9 cellular contexts compared by ENCODE assay signal in genomic region chr11:65500262-65501004, GRCh38. TPM values are rescaled to one million over a fixed set of nuclear protein-coding genes. Genes with fewer than 3 reads are reported as not detected.
DNase-seq lines count a peak whose midpoint lies in the region; ATAC-seq, FAIRE-seq and TF ChIP-seq lines count a peak whose summit lies in the region.
"Had no signal": no experiment of that assay in that cellular context is flagged by ENCODE, and none has a peak within 500 bp of the region (broad histone marks: within the 10 kb centered on the region; RNA-seq: fewer than 3 reads in every experiment).

No MANE protein-coding gene starts in this region.

- peaks cover 63% of the 10 kb centered on the region for H4K20me1 ChIP-seq in K562 (replicated peaks; ENCODE audit: control insufficient read depth, insufficient read depth, low read length)

- under 1% methylated on average over 20 of the region's 20 CpGs for WGBS in K562 (ENCODE audit: insufficient coverage, low coverage, missing lambda C conversion rate)

- TF ChIP-seq CTCF in K562 (IDR thresholded peaks at IDR 0.05 in 2 of 3, conservative IDR thresholded peaks at IDR 0.05 in 1 of 3; ENCODE audit: insufficient read depth in 2 of 3, low read depth in 1 of 3, low read length in 3 of 3), result no peak
- TF ChIP-seq CTCF in thoracic aorta (IDR thresholded peaks at IDR 0.05), result no peak

- H3K4me3 ChIP-seq in K562 (peak overlapping the region; percentile 84), thoracic aorta (peak overlapping the region; percentile 89)

- in situ Hi-C loops in K562 (cut with MboI), result no loop called here

- peak in 1 of 2 experiments; percentile 7; a peak in 1 of 4 replicates for TF ChIP-seq RAD21 in K562 (CRISPR knock-in tag; conservative IDR thresholded peaks at IDR 0.05 in 1 of 2, IDR thresholded peaks at IDR 0.05 in 1 of 2)

- H3K36me3 ChIP-seq in K562 (ENCODE audit: control insufficient read depth, insufficient read depth, low read length), result peaks cover 64% of the 10 kb centered on the region
- peaks cover 44% of the 10 kb centered on the region for H3K36me3 ChIP-seq in thoracic aorta

- TF ChIP-seq POLR2A in K562 (conservative IDR thresholded peaks at IDR 0.05), result peak; percentile 99

- BruUV-seq in K562 (replicated peaks; lab: Mats Ljungman, UMichigan), result no TSS peak

- H3K27ac ChIP-seq in K562 (ENCODE audit: extremely low read depth, low read depth, low read length) (peak overlapping the region; percentile 99), thoracic aorta (peak overlapping the region; percentile 99)

- H3K79me2 ChIP-seq in K562 (ENCODE audit: control insufficient read depth, insufficient read depth, low read length), result peaks cover 97% of the 10 kb centered on the region

- POLR2A ChIA-PET in K562 (lab: Yijun Ruan, JAX), result interaction anchor here (0.6 to 27.6 kb wide), 91 partner anchors 8 to 1898 kb away, joined by 3 to 2118 read pairs (median 7); partner anchors contain the start of genes CAPN1, CCDC85B, CDC42EP2 and DPF2

- peak overlapping the region; percentile 94 for H3K4me2 ChIP-seq in K562 (ENCODE audit: insufficient read depth, low read length)

- ATAC-seq in K562 (no peak), left colon (no peak), thoracic aorta (ENCODE audit: insufficient number of reproducible peaks, low FRiP score, low read depth) (no peak), HG03039 (IDR thresholded peaks at IDR 0.05; ENCODE audit: unreplicated experiment) (no peak)

- H3K4me1 ChIP-seq in K562 (replicated peaks in 1 of 2; ENCODE audit: control insufficient read depth in 2 of 2, insufficient read depth in 2 of 2, low read length in 2 of 2) (peaks cover 12 to 14% of the 10 kb centered on the region in 2 experiments; a peak in 3 of 5 replicates), thoracic aorta (ENCODE audit: control insufficient read depth in 1 of 2, low read depth in 2 of 2) (peaks cover 16 to 30% of the 10 kb centered on the region in 2 donors)

- H3K9me3 ChIP-seq in K562 (replicated peaks; ENCODE audit: control insufficient read depth, insufficient read depth, low read depth, low read length) (no peaks in the 10 kb centered on the region), thoracic aorta (no peaks in the 10 kb centered on the region)

- no peak overlapping the region for H2AFZ ChIP-seq in K562 (ENCODE audit: low read depth, low read length)

- CTCF ChIA-PET in K562 (lab: Yijun Ruan, JAX; ENCODE audit: low intra/inter-chr PET ratio), result no interaction called here

- intact Hi-C loops in K562 (cut with micrococcal nuclease) (no loop called here), left colon (cut with DNase I, micrococcal nuclease) (loop anchor here in 1 of 2 donors (5.0 kb wide), 1 partner anchor 78 kb away; the partner anchor contains the start of gene NEAT1)

- H3K27me3 ChIP-seq in K562 (ENCODE audit: control insufficient read depth in 2 of 2, insufficient read depth in 2 of 2, low read length in 2 of 2) (no peaks in the 10 kb centered on the region), thoracic aorta (replicated peaks; ENCODE audit: insufficient read depth) (no peaks in the 10 kb centered on the region)

- peak in 2 of 3 experiments; percentile 46 to 84 for DNase-seq in NCI-H1417 (lab: John Stamatoyannopoulos, UW)
- no peak for DNase-seq in NCI-H1417 treated with DMSO at 0.1 percent for 48 hours (lab: John Stamatoyannopoulos, UW)
- peak; percentile 29 for DNase-seq in NCI-H748 treated with DMSO at 0.1 percent for 48 hours (lab: John Stamatoyannopoulos, UW)
- DNase-seq in K562 (ENCODE audit: extremely low read depth in 1 of 4, low spot score in 3 of 4), result peak in 2 of 4 experiments; percentile 9 to 71
- peak; percentile 29 to 34 for DNase-seq in left colon
- DNase-seq in thoracic aorta (ENCODE audit: low spot score), result no peak
- DNase-seq in DMS 273 treated with DMSO at 0.1 percent for 48 hours (lab: John Stamatoyannopoulos, UW), result no peak

- no peak for FAIRE-seq in K562 (lab: Jason Lieb, UNC)
- FAIRE-seq: G401.6 had no signal

- peak overlapping the region; percentile 100 for H3K9ac ChIP-seq in K562 (ENCODE audit: insufficient read depth in 1 of 2, low read depth in 2 of 2, low read length in 2 of 2)

- TF ChIP-seq EP300 in K562 (IDR thresholded peaks at IDR 0.05; ENCODE audit: low read length), result no peak

- H3K9me1 ChIP-seq in K562 (ENCODE audit: control insufficient read depth, insufficient read depth, low read length), result peaks cover 4% of the 10 kb centered on the region

TF ChIP-seq in K562, 482 proteins besides CTCF, POLR2A, EP300 and RAD21 (continues in another document):
- no peak; the same call in 1 of the 2 replicates for TF ChIP-seq ZNF696 (CRISPR knock-in tag; conservative IDR thresholded peaks at IDR 0.05)

RNA-seq across cellular contexts. Expression of gene MALAT1, which starts 1.6 kb away (rescaled TPM):
- total RNA-seq in K562 (2011; cell fraction: chromatin; rRNA removed; ENCODE audit: low replicate concordance), result 25,088 and 54,166 TPM in 2 replicates
- total RNA-seq in K562 (2011; cell fraction: nucleolus; rRNA removed), result 9,055 and 12,105 TPM in 2 replicates
- 29,585 and 58,308 TPM in 2 replicates for total RNA-seq in K562 (2011; cell fraction: nucleoplasm; rRNA removed)
- total RNA-seq in K562 (2014; rRNA removed) (1,943 and 2,212 TPM in 2 replicates), K562 (2014; rRNA removed; fragmentation: Illumina TruSeq; extraction: Trizol) (2,548 and 2,859 TPM in 2 replicates), K562 (2015; rRNA removed; fragmentation: Illumina TruSeq; extraction: Trizol) (2,437 and 2,551 TPM in 2 replicates), K562 (2021) (4,052 and 5,928 TPM in 2 replicates), left colon (1,000 to 10,000 TPM; 7,483 to 9,013 TPM), thoracic aorta (over 10,000 TPM; 20,776 to 38,952 TPM)
- polyA plus RNA-seq in K562 (2011; rRNA removed) (980 and 1,205 TPM in 2 replicates), K562 (2014; fragmentation: Illumina TruSeq; extraction: Trizol) (363 and 398 TPM in 2 replicates), K562 (2014; fragmentation: Nextera tagmentation; extraction: Ambion mirVana) (1,000 to 10,000 TPM; 1,606 to 8,715 TPM), K562 (2014; rRNA removed) (1,666 and 2,351 TPM in 2 replicates)
- polyA plus RNA-seq in K562 (2011; cell fraction: cytosol; rRNA removed), result 93.6 and 371 TPM in 2 replicates
- polyA plus RNA-seq in K562 (2011; cell fraction: nucleus; rRNA removed), result 5,475 and 8,513 TPM in 2 replicates
- polyA plus RNA-seq in K562 (2012), result 1,113 and 1,346 TPM in 2 replicates
- 5,106 and 10,064 TPM in 2 replicates for polyA minus RNA-seq in K562 (2011; rRNA and poly(A)+ RNA removed)
- 2,869 and 5,041 TPM in 2 replicates for polyA minus RNA-seq in K562 (2011; cell fraction: cytosol; rRNA and poly(A)+ RNA removed)
- 20,177 and 33,147 TPM in 2 replicates for polyA minus RNA-seq in K562 (2011; cell fraction: nucleus; rRNA and poly(A)+ RNA removed)

RNA-seq across cellular contexts. Expression of gene SCYL1, which starts 24.4 kb away (rescaled TPM):
- 59.7 and 207 TPM in 2 replicates for total RNA-seq in K562 (2011; cell fraction: chromatin; rRNA removed; ENCODE audit: low replicate concordance)
- 125 and 130 TPM in 2 replicates for total RNA-seq in K562 (2011; cell fraction: nucleolus; rRNA removed)
- total RNA-seq in K562 (2011; cell fraction: nucleoplasm; rRNA removed), result 91.0 and 98.2 TPM in 2 replicates
- total RNA-seq in K562 (2014; rRNA removed) (145 and 156 TPM in 2 replicates), K562 (2014; rRNA removed; fragmentation: Illumina TruSeq; extraction: Trizol) (14.2 and 20.2 TPM in 2 replicates), K562 (2015; rRNA removed; fragmentation: Illumina TruSeq; extraction: Trizol) (57.6 and 59.0 TPM in 2 replicates), K562 (2021) (113 and 115 TPM in 2 replicates), left colon (10 to 100 TPM; 58.4 to 70.8 TPM), thoracic aorta (100 to 1,000 TPM in 1 of 2 donors, 10 to 100 TPM in 1; 96.8 to 106 TPM)
- polyA plus RNA-seq in K562 (2011; rRNA removed) (55.0 and 79.2 TPM in 2 replicates), K562 (2014; fragmentation: Illumina TruSeq; extraction: Trizol) (76.1 and 81.3 TPM in 2 replicates), K562 (2014; fragmentation: Nextera tagmentation; extraction: Ambion mirVana) (1 to 10 TPM; 1.9 to 4.7 TPM), K562 (2014; rRNA removed) (96.0 and 104 TPM in 2 replicates)
- polyA plus RNA-seq in K562 (2011; cell fraction: cytosol; rRNA removed), result 121 and 188 TPM in 2 replicates
- 124 and 172 TPM in 2 replicates for polyA plus RNA-seq in K562 (2011; cell fraction: nucleus; rRNA removed)
- 54.7 and 95.3 TPM in 2 replicates for polyA plus RNA-seq in K562 (2012)
- polyA minus RNA-seq in K562 (2011; rRNA and poly(A)+ RNA removed), result 27.0 and 42.0 TPM in 2 replicates
- polyA minus RNA-seq in K562 (2011; cell fraction: cytosol; rRNA and poly(A)+ RNA removed), result 62.5 and 74.3 TPM in 2 replicates
- polyA minus RNA-seq in K562 (2011; cell fraction: nucleus; rRNA and poly(A)+ RNA removed), result 31.2 and 38.2 TPM in 2 replicates

RNA-seq across cellular contexts. Expression of gene LTBP3, which starts 57.7 kb away (rescaled TPM):
- 78.9 and 182 TPM in 2 replicates for total RNA-seq in K562 (2011; cell fraction: chromatin; rRNA removed; ENCODE audit: low replicate concordance)
- total RNA-seq in K562 (2011; cell fraction: nucleolus; rRNA removed), result 71.7 and 81.2 TPM in 2 replicates
- total RNA-seq in K562 (2011; cell fraction: nucleoplasm; rRNA removed), result 77.2 and 120 TPM in 2 replicates
- total RNA-seq in K562 (2014; rRNA removed), result 15.0 and 19.3 TPM in 2 replicates
- 1.3 and 1.7 TPM in 2 replicates for total RNA-seq in K562 (2014; rRNA removed; fragmentation: Illumina TruSeq; extraction: Trizol)
- total RNA-seq in K562 (2015; rRNA removed; fragmentation: Illumina TruSeq; extraction: Trizol), result 3.8 and 4.4 TPM in 2 replicates
- 17.1 and 18.8 TPM in 2 replicates for total RNA-seq in K562 (2021)
- polyA plus RNA-seq in K562 (2011; rRNA removed), result 7.4 and 17.0 TPM in 2 replicates
- 13.4 and 20.3 TPM in 2 replicates for polyA plus RNA-seq in K562 (2011; cell fraction: cytosol; rRNA removed)
- polyA plus RNA-seq in K562 (2011; cell fraction: nucleus; rRNA removed), result 102 and 163 TPM in 2 replicates
- 19.2 and 25.7 TPM in 2 replicates for polyA plus RNA-seq in K562 (2012)
- polyA plus RNA-seq in K562 (2014; fragmentation: Illumina TruSeq; extraction: Trizol), result 4.8 and 6.9 TPM in 2 replicates
- polyA plus RNA-seq in K562 (2014; fragmentation: Nextera tagmentation; extraction: Ambion mirVana), result under 1 TPM; 0.06 to 0.14 TPM
- polyA plus RNA-seq in K562 (2014; rRNA removed), result 14.6 and 20.5 TPM in 2 replicates
- polyA minus RNA-seq in K562 (2011; rRNA and poly(A)+ RNA removed), result 6.4 and 7.8 TPM in 2 replicates
- polyA minus RNA-seq in K562 (2011; cell fraction: cytosol; rRNA and poly(A)+ RNA removed), result 7.6 and 12.6 TPM in 2 replicates
- polyA minus RNA-seq in K562 (2011; cell fraction: nucleus; rRNA and poly(A)+ RNA removed), result 18.2 and 23.1 TPM in 2 replicates
- total RNA-seq in left colon, result 10 to 100 TPM; 24.9 to 42.9 TPM
- total RNA-seq in thoracic aorta, result 100 to 1,000 TPM; 492 to 512 TPM

Comparison
In these comparisons a context has a peak if more than half of its experiments do, and no peak if none do; other contexts are left out.
1. DNase-seq: peak in NCI-H1417 (2 of 3), NCI-H748 treated with DMSO at 0.1 percent for 48 hours (single experiment) and left colon (2 of 2); none in NCI-H1417 treated with DMSO at 0.1 percent for 48 hours (single experiment), thoracic aorta (single experiment) and DMS 273 treated with DMSO at 0.1 percent for 48 hours (single experiment).